Comparison of ENCODE assay signal across 1 cellular context in genomic region chr17:352421-353212, GRCh38.
TF ChIP-seq lines count a peak whose summit lies in the region.

TSS of gene RPH3AL (minus strand) at chr17:352807. CDS start at chr17:327543, 25,264 bp downstream.

TF ChIP-seq in liver, 16 proteins besides CTCF, POLR2A, EP300 and RAD21 (continued from another document):
- peak; percentile 89 for TF ChIP-seq FOXA1 (IDR thresholded peaks at IDR 0.05)
